In the genomic region with DNA sequence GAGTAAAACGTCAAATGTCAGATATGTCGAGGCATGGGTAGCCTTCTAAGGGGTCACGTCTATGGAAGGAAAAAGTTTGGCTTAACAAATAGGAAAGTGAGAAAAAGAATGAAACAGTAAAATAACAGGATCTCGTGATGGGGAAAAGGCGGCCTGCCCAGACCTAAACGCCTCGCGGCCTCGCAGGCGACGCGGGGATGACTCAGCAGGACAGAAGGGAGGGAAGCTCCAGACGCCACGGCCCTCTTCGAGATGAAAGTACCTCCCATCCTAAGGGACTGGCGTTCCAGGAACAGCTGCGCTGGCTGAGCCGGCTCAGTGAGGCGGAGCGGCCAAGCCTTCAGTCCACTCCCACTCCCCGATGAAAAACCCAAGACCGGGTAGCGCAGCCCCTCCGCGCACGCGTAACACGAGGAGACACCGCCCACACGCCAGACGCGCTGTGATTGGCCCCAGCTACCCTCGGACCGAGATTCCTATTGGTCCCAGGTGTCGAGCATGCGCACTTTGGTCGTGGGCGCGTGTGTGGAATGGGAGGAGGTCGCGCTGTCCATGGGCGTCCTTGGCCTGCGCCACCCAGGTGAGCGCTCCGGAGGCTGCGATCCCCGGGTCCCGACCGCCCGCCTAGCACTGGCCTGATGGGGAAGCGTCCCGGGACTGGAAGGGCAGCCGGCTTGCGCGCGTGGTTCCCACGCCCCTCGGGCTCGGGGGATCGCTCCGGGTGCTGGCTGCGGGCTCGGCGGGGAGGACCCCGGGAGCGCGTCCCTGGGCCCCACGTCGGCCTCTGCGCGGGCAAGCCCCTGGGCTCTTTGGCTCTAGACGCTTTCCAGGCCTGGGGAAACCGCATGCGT, we compare ENCODE assay signal across 8 cellular contexts.
DNase-seq lines count a peak whose midpoint lies in the region; ATAC-seq and TF ChIP-seq lines count a peak whose summit lies in the region.

No MANE protein-coding gene starts in this region.

- H3K27ac ChIP-seq in mesodermal cell (ENCODE audit: low read depth, low read length, severe bottlenecking) = peak overlapping the region; percentile 85

- peak; percentile 95 for ATAC-seq in HG02938 (IDR thresholded peaks at IDR 0.05; ENCODE audit: unreplicated experiment)
- ATAC-seq in activated CD8-positive, alpha-beta memory T cell treated with anti-CD3 and anti-CD28 coated beads, Interleukin-2, amount 10 ng/mL, durations not matched to agents 7 days and 5 days = peak; percentile 97

- H3K36me3 ChIP-seq in endocrine pancreas (ENCODE audit: control insufficient read depth, insufficient read depth, low read length) (no peaks in the 10 kb centered on the region), mesodermal cell (ENCODE audit: control insufficient read depth, insufficient read depth, low read length) (no peaks in the 10 kb centered on the region)

- WGBS in mesodermal cell (ENCODE audit: insufficient coverage in 2 of 2), 2 experiments = 79 to 81% methylated on average over 45 to 68 of the region's 74 CpGs

- H3K27me3 Mint-ChIP-seq in activated CD8-positive, alpha-beta memory T cell treated with anti-CD3 and anti-CD28 coated beads, Interleukin-2, amount 10 ng/mL, durations not matched to agents 7 days and 5 days = no peaks in the 10 kb centered on the region

- H3K4me1 ChIP-seq in endocrine pancreas (ENCODE audit: control insufficient read depth, insufficient read depth, low read length) = peaks cover 6% of the 10 kb centered on the region
- H3K4me1 ChIP-seq in mesodermal cell (ENCODE audit: control insufficient read depth, insufficient read depth, low read length, poor library complexity, severe bottlenecking) = no peaks in the 10 kb centered on the region

- no peaks in the 10 kb centered on the region for H3K27me3 ChIP-seq in endocrine pancreas (ENCODE audit: control insufficient read depth, insufficient read depth, low read length)

- H3K4me3 ChIP-seq in endocrine pancreas (ENCODE audit: control insufficient read depth, insufficient read depth, low read length) (peak overlapping the region; percentile 80), mesodermal cell (ENCODE audit: extremely low read depth, insufficient read depth, low read length, poor library complexity, severe bottlenecking) (peak overlapping the region; percentile 46)

- no peak for TF ChIP-seq CTCF in GM10248 (IDR thresholded peaks at IDR 0.05; ENCODE audit: control extremely low read depth, extremely low read depth, low read depth, missing control alignments)

- POLR2A ChIA-PET in GM10248 (lab: Yijun Ruan, JAX) = no interaction called here

- no peaks in the 10 kb centered on the region for H3K9me3 Mint-ChIP-seq in activated CD8-positive, alpha-beta memory T cell treated with anti-CD3 and anti-CD28 coated beads, Interleukin-2, amount 10 ng/mL, durations not matched to agents 7 days and 5 days (ENCODE audit: low read depth)

- CTCF ChIA-PET in GM10248 (lab: Yijun Ruan, JAX) = no interaction called here
- CTCF ChIA-PET in activated CD8-positive, alpha-beta memory T cell treated with anti-CD3 and anti-CD28 coated beads, Interleukin-2, amount 10 ng/mL, durations not matched to agents 7 days and 5 days (lab: Charles Lee) = no interaction called here

- H3K9me3 ChIP-seq in endocrine pancreas (ENCODE audit: control insufficient read depth, low read length) (no peaks in the 10 kb centered on the region), mesodermal cell (ENCODE audit: control insufficient read depth, low read length) (no peaks in the 10 kb centered on the region)

- H3K4me1 Mint-ChIP-seq in activated CD8-positive, alpha-beta memory T cell treated with anti-CD3 and anti-CD28 coated beads, Interleukin-2, amount 10 ng/mL, durations not matched to agents 7 days and 5 days = peaks cover 12% of the 10 kb centered on the region

- H3K9ac ChIP-seq in endocrine pancreas (ENCODE audit: control insufficient read depth, insufficient read depth, low read length) = peak overlapping the region; percentile 77

- DNase-seq in GM10248 (ENCODE audit: extremely low spot score) (peak; percentile 76), NCI-H2196 (lab: John Stamatoyannopoulos, UW; ENCODE audit: unreplicated experiment) (peak; percentile 97), NOMO-1 treated with dmso at 0.1 percent for 144 hours (lab: John Stamatoyannopoulos, UW; ENCODE audit: unreplicated experiment) (no peak)
- DNase-seq in activated CD8-positive, alpha-beta memory T cell treated with anti-CD3 and anti-CD28 coated beads, Interleukin-2, amount 10 ng/mL, durations not matched to agents 7 days and 5 days = peak; percentile 86
- DNase-seq in stimulated activated CD8-positive, alpha-beta memory T cell treated with anti-CD3 and anti-CD28 coated beads, Interleukin-4, amount 100 ng/mL, for 1 hour (ENCODE audit: low read depth in 2 of 2, low spot score in 1 of 2) = peak; percentile 38 to 71

- no peaks in the 10 kb centered on the region for H3K36me3 Mint-ChIP-seq in activated CD8-positive, alpha-beta memory T cell treated with anti-CD3 and anti-CD28 coated beads, Interleukin-2, amount 10 ng/mL, durations not matched to agents 7 days and 5 days

- peak overlapping the region; percentile 71 for H3K4me3 Mint-ChIP-seq in activated CD8-positive, alpha-beta memory T cell treated with anti-CD3 and anti-CD28 coated beads, Interleukin-2, amount 10 ng/mL, durations not matched to agents 7 days and 5 days

- peak overlapping the region; percentile 66 for H3K27ac Mint-ChIP-seq in activated CD8-positive, alpha-beta memory T cell treated with anti-CD3 and anti-CD28 coated beads, Interleukin-2, amount 10 ng/mL, durations not matched to agents 7 days and 5 days
